26 cellular contexts compared by ENCODE assay signal in genomic region chr12:109635717-109636116, GRCh38.
"Had no signal": no experiment of that assay in that cellular context is flagged by ENCODE, and none has a peak within 500 bp of the region (broad histone marks: within the 10 kb centered on the region; RNA-seq: fewer than 3 reads in every experiment).

No MANE protein-coding gene starts in this region.

- H3K27ac ChIP-seq: hepatocyte, left ventricle myocardium inferior, neural progenitor cell, ovary, right atrium auricular region, skin epidermis, stomach, testis, thyroid gland, transverse colon, upper lobe of right lung had no signal

- H3K79me2 ChIP-seq: hepatocyte had no signal

- H3K9me3 Mint-ChIP-seq: mesothelial cell of epicardium, nephron progenitor cell had no signal

- H3K9ac ChIP-seq: neural progenitor cell had no signal

- H3K36me3 Mint-ChIP-seq: mesothelial cell of epicardium; naive B cell; natural killer cell; neural progenitor cell; stimulated activated naive B cell treated with anti-CD40 and anti-IgM and Interleukin-4, amounts not matched to agents 10 μg/mL and 1 μg/mL and 100 μg/mL, for 72 hours had no signal

- H3K4me3 Mint-ChIP-seq: mesothelial cell of epicardium; naive B cell; natural killer cell; nephron progenitor cell; neural progenitor cell; stimulated activated naive B cell treated with anti-CD40 and anti-IgM and Interleukin-4, amounts not matched to agents 10 μg/mL and 1 μg/mL and 100 μg/mL, for 72 hours had no signal

- H3K4me1 Mint-ChIP-seq: mesothelial cell of epicardium; nephron progenitor cell; stimulated activated naive B cell treated with anti-CD40 and anti-IgM and Interleukin-4, amounts not matched to agents 10 μg/mL and 1 μg/mL and 100 μg/mL, for 72 hours had no signal

- H3K36me3 ChIP-seq: left ventricle myocardium inferior, neural progenitor cell, ovary, right atrium auricular region, stomach, thyroid gland, transverse colon, upper lobe of right lung had no signal

- H2AFZ ChIP-seq: hepatocyte, neural progenitor cell had no signal

- ATAC-seq: natural killer cell; sciatic nerve; stimulated activated naive B cell treated with anti-CD40 and anti-IgM and Interleukin-4, amounts not matched to agents 10 μg/mL and 1 μg/mL and 100 μg/mL, for 72 hours; stimulated activated naive CD8-positive, alpha-beta T cell treated with anti-CD3 and anti-CD28 coated beads, Interleukin-15, Interleukin-2, amounts not matched to agents 100 U/mL and 50 U/mL, for 24 hours; upper lobe of right lung had no signal

- H3K4me1 ChIP-seq: left ventricle myocardium inferior, right atrium auricular region, stomach, testis, thyroid gland, transverse colon, upper lobe of right lung had no signal

- H3K27me3 ChIP-seq: hepatocyte, neural progenitor cell, ovary, right atrium auricular region, testis, thyroid gland had no signal

- DNase-seq: islet precursor cell; left ventricle myocardium inferior; mesendoderm; naive B cell; natural killer cell; nephron progenitor cell; ovary; stimulated activated CD4-positive, alpha-beta T cell treated with anti-CD3 and anti-CD28 coated beads, Interleukin-12 subunit alpha, Interleukin-12 subunit beta, amount 100 ng/mL, for 4 hours; stimulated activated CD4-positive, alpha-beta T cell treated with anti-CD3 and anti-CD28 coated beads, Interleukin-15, amount 100 ng/mL, for 24 hours; stimulated activated CD4-positive, alpha-beta T cell treated with anti-CD3 and anti-CD28 coated beads, Interleukin-2, amount 100 ng/mL, for 24 hours; stimulated activated CD4-positive, alpha-beta T cell treated with anti-CD3 and anti-CD28 coated beads, Interleukin-4, amount 100 ng/mL, for 1 hour; stimulated activated naive B cell treated with anti-CD40 and anti-IgM and Interleukin-4, amounts not matched to agents 10 μg/mL and 1 μg/mL and 100 μg/mL, for 72 hours; stimulated activated naive CD8-positive, alpha-beta T cell treated with anti-CD3 and anti-CD28 coated beads, Interleukin-15, Interleukin-2, amounts not matched to agents 100 U/mL and 50 U/mL, for 24 hours; stomach; testis; thyroid gland; transverse colon; upper lobe of right lung had no signal

- H3K9me3 ChIP-seq: left ventricle myocardium inferior, ovary, right atrium auricular region, stomach, testis, thyroid gland, transverse colon, upper lobe of right lung had no signal

- H3K27ac Mint-ChIP-seq: mesothelial cell of epicardium; naive B cell; natural killer cell; nephron progenitor cell; neural progenitor cell; progenitor cell of endocrine pancreas; stimulated activated naive B cell treated with anti-CD40 and anti-IgM and Interleukin-4, amounts not matched to agents 10 μg/mL and 1 μg/mL and 100 μg/mL, for 72 hours had no signal

- H3K4me2 ChIP-seq: hepatocyte, neural progenitor cell had no signal

- H3K4me3 ChIP-seq: hepatocyte, left ventricle myocardium inferior, lung, neural progenitor cell, ovary, right atrium auricular region, skin epidermis, stomach, testis, thyroid gland, transverse colon, upper lobe of right lung had no signal
